In the genomic region with DNA sequence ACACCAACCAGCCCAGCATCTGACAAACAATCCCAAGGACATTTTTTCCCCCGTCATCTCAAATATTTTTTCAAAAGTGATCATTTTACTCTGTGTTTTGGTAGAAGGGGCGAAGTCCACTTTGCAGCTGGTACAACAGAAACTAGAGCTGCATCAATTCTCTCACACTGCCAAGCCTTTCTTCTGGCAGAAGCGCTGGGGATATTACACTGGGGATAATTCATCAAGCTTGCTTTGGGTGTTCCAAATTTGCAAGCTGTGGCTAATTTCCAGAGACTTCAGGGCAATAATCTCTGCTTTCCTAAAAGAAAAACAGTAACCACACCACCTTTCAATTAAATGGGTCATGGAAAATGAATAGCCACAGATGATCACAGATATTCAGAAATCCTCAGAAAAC, we compare ENCODE assay signal across 22 cellular contexts.
"Had no signal": no experiment of that assay in that cellular context is flagged by ENCODE, and none has a peak within 500 bp of the region (broad histone marks: within the 10 kb centered on the region; RNA-seq: fewer than 3 reads in every experiment).

No MANE protein-coding gene starts in this region.

- H3K9me3 ChIP-seq: breast epithelium, gastrocnemius medialis, neutrophil had no signal

- H3K27me3 ChIP-seq: breast epithelium, gastrocnemius medialis, neutrophil, spleen had no signal

- H3K27ac ChIP-seq: breast epithelium, epithelial cell of prostate, gastrocnemius medialis, neutrophil, spleen had no signal

- H3K27me3 Mint-ChIP-seq: activated CD8-positive, alpha-beta memory T cell treated with anti-CD3 and anti-CD28 coated beads, Interleukin-2, amount 10 ng/mL, durations not matched to agents 7 days and 5 days; dendritic cell treated with granulocyte-macrophage colony-stimulating factor and Interleukin-4, amounts not matched to agents 40 ng/mL and 50 ng/mL, for 4 days; naive thymus-derived CD8-positive, alpha-beta T cell; progenitor cell of endocrine pancreas; stimulated activated naive CD8-positive, alpha-beta T cell treated with anti-CD3 and anti-CD28 coated beads, Interleukin-15, amount 100 ng/mL, for 72 hours; type B pancreatic cell had no signal

- H3K36me3 Mint-ChIP-seq: activated CD8-positive, alpha-beta memory T cell treated with anti-CD3 and anti-CD28 coated beads, Interleukin-2, amount 10 ng/mL, durations not matched to agents 7 days and 5 days; naive thymus-derived CD8-positive, alpha-beta T cell had no signal

- H3K4me3 ChIP-seq: breast epithelium, gastrocnemius medialis, spleen had no signal

- H3K4me3 Mint-ChIP-seq: activated CD8-positive, alpha-beta memory T cell treated with anti-CD3 and anti-CD28 coated beads, Interleukin-2, amount 10 ng/mL, durations not matched to agents 7 days and 5 days; activated naive CD4-positive, alpha-beta T cell treated with anti-CD3 and anti-CD28 coated beads for 36 hours; activated naive CD8-positive, alpha-beta T cell treated with anti-CD3 and anti-CD28 coated beads, Interleukin-2, amount 50 U/mL, for 24 hours; dendritic cell treated with granulocyte-macrophage colony-stimulating factor and Interleukin-4, amounts not matched to agents 40 ng/mL and 50 ng/mL, for 4 days; naive thymus-derived CD8-positive, alpha-beta T cell; stimulated activated naive CD8-positive, alpha-beta T cell treated with anti-CD3 and anti-CD28 coated beads, Interleukin-15, amount 100 ng/mL, for 72 hours; type B pancreatic cell had no signal

- ATAC-seq: activated CD8-positive, alpha-beta memory T cell treated with anti-CD3 and anti-CD28 coated beads, Interleukin-2, amount 10 ng/mL, durations not matched to agents 7 days and 5 days; activated naive CD8-positive, alpha-beta T cell treated with anti-CD3 and anti-CD28 coated beads, Interleukin-2, amount 50 U/mL, for 24 hours; gastrocnemius medialis; naive thymus-derived CD8-positive, alpha-beta T cell; stimulated activated naive CD8-positive, alpha-beta T cell treated with anti-CD3 and anti-CD28 coated beads, Interleukin-15, amount 100 ng/mL, for 72 hours had no signal

- DNase-seq: activated CD4-positive, alpha-beta T cell treated with anti-CD3 and anti-CD28 coated beads for 1 hour; activated CD4-positive, alpha-beta T cell treated with anti-CD3 and anti-CD28 coated beads, Interleukin-2, amount 50 U/mL, for 48 hours; activated CD8-positive, alpha-beta memory T cell treated with anti-CD3 and anti-CD28 coated beads, Interleukin-2, amount 10 ng/mL, durations not matched to agents 7 days and 5 days; activated naive CD4-positive, alpha-beta T cell treated with anti-CD3 and anti-CD28 coated beads for 36 hours; activated naive CD8-positive, alpha-beta T cell treated with anti-CD3 and anti-CD28 coated beads, Interleukin-2, amount 50 U/mL, for 24 hours; activated T-cell treated with anti-CD3 and anti-CD28 coated beads, Interleukin-2, amount 50 U/mL, for 1 hour; aorta; gastrocnemius medialis; left colon; naive thymus-derived CD8-positive, alpha-beta T cell; right cardiac atrium; spleen; stimulated activated naive CD8-positive, alpha-beta T cell treated with anti-CD3 and anti-CD28 coated beads, Interleukin-15, amount 100 ng/mL, for 72 hours; T-helper 1 cell; T1000 had no signal

- H3K4me1 ChIP-seq: breast epithelium had no signal

- H3K27ac Mint-ChIP-seq: activated CD8-positive, alpha-beta memory T cell treated with anti-CD3 and anti-CD28 coated beads, Interleukin-2, amount 10 ng/mL, durations not matched to agents 7 days and 5 days; activated naive CD4-positive, alpha-beta T cell treated with anti-CD3 and anti-CD28 coated beads for 36 hours; activated naive CD8-positive, alpha-beta T cell treated with anti-CD3 and anti-CD28 coated beads, Interleukin-2, amount 50 U/mL, for 24 hours; activated T-helper 2 cell treated with anti-CD3 and anti-CD28 coated beads, Interferon-gamma antibody, Interleukin-2, Interleukin-4, amounts not matched to agents 10 μg/mL and 5 μg/mL and 100 μg/mL, durations not matched to agents 14 hours and 24 hours and 36 hours; dendritic cell treated with granulocyte-macrophage colony-stimulating factor and Interleukin-4, amounts not matched to agents 40 ng/mL and 50 ng/mL, for 4 days; naive thymus-derived CD8-positive, alpha-beta T cell; progenitor cell of endocrine pancreas; type B pancreatic cell had no signal

- H3K36me3 ChIP-seq: breast epithelium, gastrocnemius medialis, neutrophil, spleen had no signal
